In the genomic region with DNA sequence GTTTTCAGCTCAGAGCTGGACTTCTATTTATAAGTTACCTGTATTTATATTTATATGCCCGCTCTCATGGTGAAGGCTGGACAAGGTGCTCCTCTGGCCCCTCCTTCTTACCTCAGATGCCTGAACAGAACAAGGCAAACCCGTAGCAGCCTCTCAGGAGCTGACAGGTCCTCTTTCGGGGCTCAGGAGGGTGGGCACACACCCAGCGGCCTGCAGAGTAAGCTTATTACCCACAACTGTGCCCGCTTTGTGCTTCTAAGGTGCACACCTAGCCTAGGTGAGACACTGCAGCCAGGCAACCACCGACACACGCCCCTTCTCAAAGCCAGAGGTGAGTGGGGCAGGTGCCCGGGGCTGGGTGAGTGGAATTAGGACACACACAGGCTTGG, we compare ENCODE assay signal across 1 cellular context.
TF ChIP-seq lines count a peak whose summit lies in the region.

No MANE protein-coding gene starts in this region.

TF ChIP-seq in IMR-90, 13 proteins besides CTCF, POLR2A, EP300 and RAD21:
- TF ChIP-seq MAZ (IDR thresholded peaks at IDR 0.05; ENCODE audit: borderline replicate concordance, low read depth, low read length) (no peak), CHD1 (IDR thresholded peaks at IDR 0.05; ENCODE audit: low read depth, low read length) (no peak), NFE2L2 (IDR thresholded peaks at IDR 0.05; ENCODE audit: low read depth, low read length) (no peak), RFX5 (IDR thresholded peaks at IDR 0.05; ENCODE audit: low read depth, low read length) (no peak), FOS (IDR thresholded peaks at IDR 0.05; ENCODE audit: low read depth, low read length) (no peak), BHLHE40 (IDR thresholded peaks at IDR 0.05; ENCODE audit: low read depth, low read length) (no peak)
- TF ChIP-seq, protein P1, sequence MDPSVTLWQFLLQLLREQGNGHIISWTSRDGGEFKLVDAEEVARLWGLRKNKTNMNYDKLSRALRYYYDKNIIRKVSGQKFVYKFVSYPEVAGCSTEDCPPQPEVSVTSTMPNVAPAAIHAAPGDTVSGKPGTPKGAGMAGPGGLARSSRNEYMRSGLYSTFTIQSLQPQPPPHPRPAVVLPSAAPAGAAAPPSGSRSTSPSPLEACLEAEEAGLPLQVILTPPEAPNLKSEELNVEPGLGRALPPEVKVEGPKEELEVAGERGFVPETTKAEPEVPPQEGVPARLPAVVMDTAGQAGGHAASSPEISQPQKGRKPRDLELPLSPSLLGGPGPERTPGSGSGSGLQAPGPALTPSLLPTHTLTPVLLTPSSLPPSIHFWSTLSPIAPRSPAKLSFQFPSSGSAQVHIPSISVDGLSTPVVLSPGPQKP (IDR thresholded peaks at IDR 0.05; ENCODE audit: borderline replicate concordance, low read depth, low read length): no peak
TF ChIP-seq in IMR-90: peak in this region for 0.
